In the genomic region with DNA sequence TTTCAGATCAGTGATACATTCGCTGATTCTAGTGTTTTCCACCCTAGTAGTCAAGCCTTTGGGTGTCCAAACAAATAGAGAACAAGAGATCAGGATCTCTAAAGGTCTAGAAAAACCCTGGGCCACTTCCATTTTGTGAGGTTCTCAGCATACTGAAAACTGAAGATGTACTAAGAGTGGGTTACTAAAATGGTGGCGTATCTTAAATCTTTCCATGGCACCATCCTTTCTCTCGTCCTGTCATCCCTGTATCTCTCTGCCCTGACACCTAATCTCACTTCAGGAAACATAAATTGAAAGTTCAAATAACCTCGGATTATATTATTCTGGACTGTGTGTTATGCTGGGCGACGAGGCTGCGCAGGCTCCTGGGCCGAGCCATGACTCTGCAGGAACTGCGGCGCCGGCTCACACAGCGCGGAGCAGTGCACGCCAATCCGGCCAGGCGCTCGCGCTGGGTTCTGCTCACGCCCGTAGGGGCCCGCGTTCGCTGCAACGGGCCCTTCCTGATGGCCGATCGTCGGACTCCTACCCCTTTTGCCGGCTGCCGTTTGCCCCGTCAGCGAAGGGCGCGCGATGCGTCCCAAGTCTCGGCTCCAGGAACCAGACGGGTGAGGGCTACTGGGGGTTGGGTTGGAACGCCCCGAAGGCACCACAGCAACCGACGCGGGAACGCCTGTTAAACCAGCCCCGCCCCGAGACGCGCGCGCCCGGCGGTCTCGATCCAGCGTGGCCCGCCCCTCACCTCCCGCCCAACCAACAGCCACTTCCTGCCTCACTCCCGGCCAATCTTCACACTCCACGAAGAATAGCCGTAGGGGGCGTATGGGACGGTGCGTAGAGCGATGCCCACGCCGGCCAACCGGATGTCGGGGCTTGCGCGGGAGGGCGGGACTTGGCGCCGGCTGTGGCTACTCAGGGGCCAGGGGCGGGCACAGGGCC, we compare ENCODE assay signal across 1 cellular context.
A peak's percentile ranks its signal among the peaks of the same experiment; 100 is the strongest.
TF ChIP-seq lines count a peak whose summit lies in the region.

No MANE protein-coding gene starts in this region.

TF ChIP-seq in HepG2, 621 proteins besides CTCF, POLR2A, EP300 and RAD21 (continued from another document and continues in another):
- TF ChIP-seq ZFX (CRISPR knock-in tag; IDR thresholded peaks at IDR 0.05; ENCODE audit: low read depth) = peak; percentile 59; the same call in 1 of the 2 replicates
- TF ChIP-seq CHD2 (IDR thresholded peaks at IDR 0.05; ENCODE audit: low read depth, low read length) = peak; percentile 73
- TF ChIP-seq, protein P1, sequence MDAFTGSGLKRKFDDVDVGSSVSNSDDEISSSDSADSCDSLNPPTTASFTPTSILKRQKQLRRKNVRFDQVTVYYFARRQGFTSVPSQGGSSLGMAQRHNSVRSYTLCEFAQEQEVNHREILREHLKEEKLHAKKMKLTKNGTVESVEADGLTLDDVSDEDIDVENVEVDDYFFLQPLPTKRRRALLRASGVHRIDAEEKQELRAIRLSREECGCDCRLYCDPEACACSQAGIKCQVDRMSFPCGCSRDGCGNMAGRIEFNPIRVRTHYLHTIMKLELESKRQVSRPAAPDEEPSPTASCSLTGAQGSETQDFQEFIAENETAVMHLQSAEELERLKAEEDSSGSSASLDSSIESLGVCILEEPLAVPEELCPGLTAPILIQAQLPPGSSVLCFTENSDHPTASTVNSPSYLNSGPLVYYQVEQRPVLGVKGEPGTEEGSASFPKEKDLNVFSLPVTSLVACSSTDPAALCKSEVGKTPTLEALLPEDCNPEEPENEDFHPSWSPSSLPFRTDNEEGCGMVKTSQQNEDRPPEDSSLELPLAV (CRISPR knock-in tag; conservative IDR thresholded peaks at IDR 0.05; ENCODE audit: low read depth) = no peak
- no peak for TF ChIP-seq KDM4B (CRISPR knock-in tag; IDR thresholded peaks at IDR 0.05)
- TF ChIP-seq, protein P2, sequence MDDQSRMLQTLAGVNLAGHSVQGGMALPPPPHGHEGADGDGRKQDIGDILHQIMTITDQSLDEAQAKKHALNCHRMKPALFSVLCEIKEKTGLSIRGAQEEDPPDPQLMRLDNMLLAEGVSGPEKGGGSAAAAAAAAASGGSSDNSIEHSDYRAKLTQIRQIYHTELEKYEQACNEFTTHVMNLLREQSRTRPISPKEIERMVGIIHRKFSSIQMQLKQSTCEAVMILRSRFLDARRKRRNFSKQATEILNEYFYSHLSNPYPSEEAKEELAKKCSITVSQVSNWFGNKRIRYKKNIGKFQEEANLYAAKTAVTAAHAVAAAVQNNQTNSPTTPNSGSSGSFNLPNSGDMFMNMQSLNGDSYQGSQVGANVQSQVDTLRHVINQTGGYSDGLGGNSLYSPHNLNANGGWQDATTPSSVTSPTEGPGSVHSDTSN (CRISPR knock-in tag; IDR thresholded peaks at IDR 0.05; ENCODE audit: borderline replicate concordance) = peak; percentile 95; the same call in 1 of the 2 replicates
- 0 out of 2 replicates have a peak, but pooled peaks have one; percentile 32 for TF ChIP-seq ZNF713 (CRISPR knock-in tag; IDR thresholded peaks at IDR 0.05)
- TF ChIP-seq FOXK1 (CRISPR knock-in tag; IDR thresholded peaks at IDR 0.05; ENCODE audit: borderline replicate concordance, low read depth) = no peak
- TF ChIP-seq ZNF816 (CRISPR knock-in tag; IDR thresholded peaks at IDR 0.05; ENCODE audit: borderline replicate concordance) = no peak; the same call in 1 of the 2 replicates
- no peak for TF ChIP-seq ZNF550 (CRISPR knock-in tag; IDR thresholded peaks at IDR 0.05; ENCODE audit: borderline replicate concordance)
- TF ChIP-seq RORA (CRISPR knock-in tag; IDR thresholded peaks at IDR 0.05) = no peak
- peak; percentile 27; the same call in 1 of the 2 replicates for TF ChIP-seq ZFP36L1 (CRISPR knock-in tag; IDR thresholded peaks at IDR 0.05)
- peak; percentile 80; the same call in 1 of the 2 replicates for TF ChIP-seq ZNF772 (CRISPR knock-in tag; IDR thresholded peaks at IDR 0.05)
- TF ChIP-seq, protein P3, sequence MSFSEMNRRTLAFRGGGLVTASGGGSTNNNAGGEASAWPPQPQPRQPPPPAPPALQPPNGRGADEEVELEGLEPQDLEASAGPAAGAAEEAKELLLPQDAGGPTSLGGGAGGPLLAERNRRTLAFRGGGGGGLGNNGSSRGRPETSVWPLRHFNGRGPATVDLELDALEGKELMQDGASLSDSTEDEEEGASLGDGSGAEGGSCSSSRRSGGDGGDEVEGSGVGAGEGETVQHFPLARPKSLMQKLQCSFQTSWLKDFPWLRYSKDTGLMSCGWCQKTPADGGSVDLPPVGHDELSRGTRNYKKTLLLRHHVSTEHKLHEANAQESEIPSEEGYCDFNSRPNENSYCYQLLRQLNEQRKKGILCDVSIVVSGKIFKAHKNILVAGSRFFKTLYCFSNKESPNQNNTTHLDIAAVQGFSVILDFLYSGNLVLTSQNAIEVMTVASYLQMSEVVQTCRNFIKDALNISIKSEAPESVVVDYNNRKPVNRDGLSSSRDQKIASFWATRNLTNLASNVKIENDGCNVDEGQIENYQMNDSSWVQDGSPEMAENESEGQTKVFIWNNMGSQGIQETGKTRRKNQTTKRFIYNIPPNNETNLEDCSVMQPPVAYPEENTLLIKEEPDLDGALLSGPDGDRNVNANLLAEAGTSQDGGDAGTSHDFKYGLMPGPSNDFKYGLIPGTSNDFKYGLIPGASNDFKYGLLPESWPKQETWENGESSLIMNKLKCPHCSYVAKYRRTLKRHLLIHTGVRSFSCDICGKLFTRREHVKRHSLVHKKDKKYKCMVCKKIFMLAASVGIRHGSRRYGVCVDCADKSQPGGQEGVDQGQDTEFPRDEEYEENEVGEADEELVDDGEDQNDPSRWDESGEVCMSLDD (CRISPR knock-in tag; IDR thresholded peaks at IDR 0.05; ENCODE audit: borderline replicate concordance) = peak; percentile 55; the same call in 1 of the 2 replicates
- TF ChIP-seq FOXC1 (CRISPR knock-in tag; IDR thresholded peaks at IDR 0.05; ENCODE audit: borderline replicate concordance) = no peak; the same call in none of the 2 replicates
- TF ChIP-seq, protein P4, sequence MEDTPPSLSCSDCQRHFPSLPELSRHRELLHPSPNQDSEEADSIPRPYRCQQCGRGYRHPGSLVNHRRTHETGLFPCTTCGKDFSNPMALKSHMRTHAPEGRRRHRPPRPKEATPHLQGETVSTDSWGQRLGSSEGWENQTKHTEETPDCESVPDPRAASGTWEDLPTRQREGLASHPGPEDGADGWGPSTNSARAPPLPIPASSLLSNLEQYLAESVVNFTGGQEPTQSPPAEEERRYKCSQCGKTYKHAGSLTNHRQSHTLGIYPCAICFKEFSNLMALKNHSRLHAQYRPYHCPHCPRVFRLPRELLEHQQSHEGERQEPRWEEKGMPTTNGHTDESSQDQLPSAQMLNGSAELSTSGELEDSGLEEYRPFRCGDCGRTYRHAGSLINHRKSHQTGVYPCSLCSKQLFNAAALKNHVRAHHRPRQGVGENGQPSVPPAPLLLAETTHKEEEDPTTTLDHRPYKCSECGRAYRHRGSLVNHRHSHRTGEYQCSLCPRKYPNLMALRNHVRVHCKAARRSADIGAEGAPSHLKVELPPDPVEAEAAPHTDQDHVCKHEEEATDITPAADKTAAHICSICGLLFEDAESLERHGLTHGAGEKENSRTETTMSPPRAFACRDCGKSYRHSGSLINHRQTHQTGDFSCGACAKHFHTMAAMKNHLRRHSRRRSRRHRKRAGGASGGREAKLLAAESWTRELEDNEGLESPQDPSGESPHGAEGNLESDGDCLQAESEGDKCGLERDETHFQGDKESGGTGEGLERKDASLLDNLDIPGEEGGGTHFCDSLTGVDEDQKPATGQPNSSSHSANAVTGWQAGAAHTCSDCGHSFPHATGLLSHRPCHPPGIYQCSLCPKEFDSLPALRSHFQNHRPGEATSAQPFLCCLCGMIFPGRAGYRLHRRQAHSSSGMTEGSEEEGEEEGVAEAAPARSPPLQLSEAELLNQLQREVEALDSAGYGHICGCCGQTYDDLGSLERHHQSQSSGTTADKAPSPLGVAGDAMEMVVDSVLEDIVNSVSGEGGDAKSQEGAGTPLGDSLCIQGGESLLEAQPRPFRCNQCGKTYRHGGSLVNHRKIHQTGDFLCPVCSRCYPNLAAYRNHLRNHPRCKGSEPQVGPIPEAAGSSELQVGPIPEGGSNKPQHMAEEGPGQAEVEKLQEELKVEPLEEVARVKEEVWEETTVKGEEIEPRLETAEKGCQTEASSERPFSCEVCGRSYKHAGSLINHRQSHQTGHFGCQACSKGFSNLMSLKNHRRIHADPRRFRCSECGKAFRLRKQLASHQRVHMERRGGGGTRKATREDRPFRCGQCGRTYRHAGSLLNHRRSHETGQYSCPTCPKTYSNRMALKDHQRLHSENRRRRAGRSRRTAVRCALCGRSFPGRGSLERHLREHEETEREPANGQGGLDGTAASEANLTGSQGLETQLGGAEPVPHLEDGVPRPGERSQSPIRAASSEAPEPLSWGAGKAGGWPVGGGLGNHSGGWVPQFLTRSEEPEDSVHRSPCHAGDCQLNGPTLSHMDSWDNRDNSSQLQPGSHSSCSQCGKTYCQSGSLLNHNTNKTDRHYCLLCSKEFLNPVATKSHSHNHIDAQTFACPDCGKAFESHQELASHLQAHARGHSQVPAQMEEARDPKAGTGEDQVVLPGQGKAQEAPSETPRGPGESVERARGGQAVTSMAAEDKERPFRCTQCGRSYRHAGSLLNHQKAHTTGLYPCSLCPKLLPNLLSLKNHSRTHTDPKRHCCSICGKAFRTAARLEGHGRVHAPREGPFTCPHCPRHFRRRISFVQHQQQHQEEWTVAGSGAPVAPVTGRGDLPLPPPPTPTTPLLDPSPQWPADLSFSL (CRISPR knock-in tag; IDR thresholded peaks at IDR 0.05) = no peak
- TF ChIP-seq, protein P5, sequence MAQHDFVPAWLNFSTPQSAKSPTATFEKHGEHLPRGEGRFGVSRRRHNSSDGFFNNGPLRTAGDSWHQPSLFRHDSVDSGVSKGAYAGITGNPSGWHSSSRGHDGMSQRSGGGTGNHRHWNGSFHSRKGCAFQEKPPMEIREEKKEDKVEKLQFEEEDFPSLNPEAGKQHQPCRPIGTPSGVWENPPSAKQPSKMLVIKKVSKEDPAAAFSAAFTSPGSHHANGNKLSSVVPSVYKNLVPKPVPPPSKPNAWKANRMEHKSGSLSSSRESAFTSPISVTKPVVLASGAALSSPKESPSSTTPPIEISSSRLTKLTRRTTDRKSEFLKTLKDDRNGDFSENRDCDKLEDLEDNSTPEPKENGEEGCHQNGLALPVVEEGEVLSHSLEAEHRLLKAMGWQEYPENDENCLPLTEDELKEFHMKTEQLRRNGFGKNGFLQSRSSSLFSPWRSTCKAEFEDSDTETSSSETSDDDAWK (CRISPR knock-in tag; IDR thresholded peaks at IDR 0.05) = no peak
- TF ChIP-seq ZNF619 (CRISPR knock-in tag; IDR thresholded peaks at IDR 0.05) = 0 out of 2 replicates have a peak, but pooled peaks have one; percentile 27
- TF ChIP-seq ZNF790 (CRISPR knock-in tag; IDR thresholded peaks at IDR 0.05; ENCODE audit: borderline replicate concordance) = no peak
- TF ChIP-seq NR2C2 (CRISPR knock-in tag; IDR thresholded peaks at IDR 0.05; ENCODE audit: borderline replicate concordance) = no peak; the same call in 1 of the 2 replicates
- TF ChIP-seq ETV5 (CRISPR knock-in tag; IDR thresholded peaks at IDR 0.05; ENCODE audit: borderline replicate concordance) = peak; percentile 34; the same call in 1 of the 2 replicates
- TF ChIP-seq ZNF780A (CRISPR knock-in tag; IDR thresholded peaks at IDR 0.05) = 0 out of 2 replicates have a peak, but pooled peaks have one; percentile 73
- 0 out of 2 replicates have a peak, but pooled peaks have one; percentile 67 for TF ChIP-seq ZIK1 (CRISPR knock-in tag; IDR thresholded peaks at IDR 0.05; ENCODE audit: borderline replicate concordance, low read depth)
- TF ChIP-seq ATF1 (CRISPR knock-in tag; IDR thresholded peaks at IDR 0.05) = peak; percentile 85
- no peak for TF ChIP-seq SNAPC2 (CRISPR knock-in tag; IDR thresholded peaks at IDR 0.05)
- TF ChIP-seq GABPA (IDR thresholded peaks at IDR 0.05; ENCODE audit: low read depth, low read length) = peak; percentile 61
- peak; percentile 85 for TF ChIP-seq GABPA (CRISPR knock-in tag; IDR thresholded peaks at IDR 0.05; ENCODE audit: low read depth)
- no peak; the same call in 1 of the 2 replicates for TF ChIP-seq TSC22D2 (CRISPR knock-in tag; IDR thresholded peaks at IDR 0.05; ENCODE audit: borderline replicate concordance)
- peak; percentile 44 for TF ChIP-seq ZNF883 (CRISPR knock-in tag; IDR thresholded peaks at IDR 0.05; ENCODE audit: not compliant biosample characterization)
- TF ChIP-seq ZC3H4 (CRISPR knock-in tag; IDR thresholded peaks at IDR 0.05; ENCODE audit: borderline replicate concordance) = no peak
- TF ChIP-seq SNAI1 (CRISPR knock-in tag; IDR thresholded peaks at IDR 0.05; ENCODE audit: borderline replicate concordance) = no peak
- TF ChIP-seq CBX2 (IDR thresholded peaks at IDR 0.05; ENCODE audit: low read depth, low read length) = no peak
- TF ChIP-seq CBX2 (CRISPR knock-in tag; IDR thresholded peaks at IDR 0.05; ENCODE audit: low read depth) = no peak
- no peak for TF ChIP-seq ZNF260 (CRISPR knock-in tag; IDR thresholded peaks at IDR 0.05; ENCODE audit: borderline replicate concordance, low read depth)
- no peak for TF ChIP-seq NR1H2 (CRISPR knock-in tag; IDR thresholded peaks at IDR 0.05; ENCODE audit: borderline replicate concordance, low read depth)
- TF ChIP-seq TOPORS (CRISPR knock-in tag; IDR thresholded peaks at IDR 0.05) = peak; percentile 40; the same call in 1 of the 2 replicates
- TF ChIP-seq, protein P6, sequence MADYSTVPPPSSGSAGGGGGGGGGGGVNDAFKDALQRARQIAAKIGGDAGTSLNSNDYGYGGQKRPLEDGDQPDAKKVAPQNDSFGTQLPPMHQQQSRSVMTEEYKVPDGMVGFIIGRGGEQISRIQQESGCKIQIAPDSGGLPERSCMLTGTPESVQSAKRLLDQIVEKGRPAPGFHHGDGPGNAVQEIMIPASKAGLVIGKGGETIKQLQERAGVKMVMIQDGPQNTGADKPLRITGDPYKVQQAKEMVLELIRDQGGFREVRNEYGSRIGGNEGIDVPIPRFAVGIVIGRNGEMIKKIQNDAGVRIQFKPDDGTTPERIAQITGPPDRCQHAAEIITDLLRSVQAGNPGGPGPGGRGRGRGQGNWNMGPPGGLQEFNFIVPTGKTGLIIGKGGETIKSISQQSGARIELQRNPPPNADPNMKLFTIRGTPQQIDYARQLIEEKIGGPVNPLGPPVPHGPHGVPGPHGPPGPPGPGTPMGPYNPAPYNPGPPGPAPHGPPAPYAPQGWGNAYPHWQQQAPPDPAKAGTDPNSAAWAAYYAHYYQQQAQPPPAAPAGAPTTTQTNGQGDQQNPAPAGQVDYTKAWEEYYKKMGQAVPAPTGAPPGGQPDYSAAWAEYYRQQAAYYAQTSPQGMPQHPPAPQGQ (CRISPR knock-in tag; IDR thresholded peaks at IDR 0.05; ENCODE audit: borderline replicate concordance) = no peak
- 0 out of 2 replicates have a peak, but pooled peaks have one; percentile 28 for TF ChIP-seq ZNF136 (CRISPR knock-in tag; IDR thresholded peaks at IDR 0.05; ENCODE audit: low read depth)
- TF ChIP-seq PITX1 (CRISPR knock-in tag; IDR thresholded peaks at IDR 0.05) = peak; percentile 14; the same call in 1 of the 2 replicates
- TF ChIP-seq GTF3A (CRISPR knock-in tag; conservative IDR thresholded peaks at IDR 0.05) = peak; percentile 63; the same call in 1 of the 2 replicates
- peak; percentile 75; the same call in 1 of the 2 replicates for TF ChIP-seq AKAP8 (CRISPR knock-in tag; IDR thresholded peaks at IDR 0.05)
- TF ChIP-seq ZNF234 (CRISPR knock-in tag; conservative IDR thresholded peaks at IDR 0.05) = no peak
- no peak for TF ChIP-seq SMARCC2 (IDR thresholded peaks at IDR 0.05)
- TF ChIP-seq ZNF33B (CRISPR knock-in tag; IDR thresholded peaks at IDR 0.05) = no peak
- TF ChIP-seq, protein P7, sequence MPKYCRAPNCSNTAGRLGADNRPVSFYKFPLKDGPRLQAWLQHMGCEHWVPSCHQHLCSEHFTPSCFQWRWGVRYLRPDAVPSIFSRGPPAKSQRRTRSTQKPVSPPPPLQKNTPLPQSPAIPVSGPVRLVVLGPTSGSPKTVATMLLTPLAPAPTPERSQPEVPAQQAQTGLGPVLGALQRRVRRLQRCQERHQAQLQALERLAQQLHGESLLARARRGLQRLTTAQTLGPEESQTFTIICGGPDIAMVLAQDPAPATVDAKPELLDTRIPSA (CRISPR knock-in tag; IDR thresholded peaks at IDR 0.05; ENCODE audit: borderline replicate concordance) = no peak; the same call in 1 of the 2 replicates
- 0 out of 2 replicates have a peak, but pooled peaks have one; percentile 16 for TF ChIP-seq MXD4 (CRISPR knock-in tag; IDR thresholded peaks at IDR 0.05)
